35 cellular contexts compared by ENCODE assay signal in the genomic region with DNA sequence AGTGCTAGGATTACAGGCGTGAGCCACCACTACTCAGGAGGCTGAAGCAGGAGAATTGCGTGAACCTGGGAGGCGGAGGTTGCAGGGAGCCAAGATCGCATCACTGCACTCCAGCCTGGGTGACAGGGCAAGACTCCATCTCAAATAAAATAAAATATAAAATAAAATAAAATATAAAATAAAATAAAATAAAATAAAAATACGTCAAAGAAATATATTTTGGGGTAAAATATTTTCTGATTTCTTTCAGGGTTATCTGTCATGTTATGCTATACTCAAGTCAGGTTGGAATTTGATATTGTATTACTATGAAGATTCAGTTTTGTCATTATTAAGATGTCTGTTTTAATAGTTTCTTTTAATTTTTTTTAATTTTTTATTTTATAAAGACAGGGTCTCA.
"Had no signal": no experiment of that assay in that cellular context is flagged by ENCODE, and none has a peak within 500 bp of the region (broad histone marks: within the 10 kb centered on the region; RNA-seq: fewer than 3 reads in every experiment).

No MANE protein-coding gene starts in this region.

- DNase-seq: Karpas-422, Kasumi-1, KBM-7, KG1, MG63, MM.1S, MV-4-11, NCI-H1048, NCI-H1092, NCI-H1092 treated with DMSO at 0.1 percent for 48 hours, NCI-H1105, NCI-H1105 treated with DMSO at 0.1 percent for 48 hours, NCI-H1417, NCI-H1417 treated with DMSO at 0.1 percent for 48 hours, NCI-H1436, NCI-H1436 treated with DMSO at 0.1 percent for 48 hours, NCI-H146, NCI-H1694, NCI-H1694 treated with DMSO at 0.1 percent for 48 hours, NCI-H187, NCI-H187 treated with DMSO at 0.1 percent for 48 hours, NCI-H1930, NCI-H2029, NCI-H2029 treated with DMSO at 0.1 percent for 48 hours, NCI-H2081, NCI-H2081 treated with DMSO at 0.1 percent for 48 hours, NCI-H2107, NCI-H2171, NCI-H2171 treated with DMSO at 0.1 percent for 48 hours, NCI-H2227 treated with DMSO at 0.1 percent for 48 hours, NCI-H226, NCI-H345, NCI-H446, NCI-H446 treated with DMSO at 0.1 percent for 48 hours had no signal

- H3K27ac ChIP-seq: KMS-11 had no signal

- H3K27me3 ChIP-seq: MG63 had no signal
